8 cellular contexts compared by ENCODE assay signal in genomic region chr16:53159781-53160436, GRCh38.
A peak's percentile ranks its signal among the peaks of the same experiment; 100 is the strongest.
DNase-seq lines count a peak whose midpoint lies in the region; ATAC-seq, FAIRE-seq and TF ChIP-seq lines count a peak whose summit lies in the region.

No MANE protein-coding gene starts in this region.

- no peaks in the 10 kb centered on the region for H4K20me1 ChIP-seq in Karpas-422 (ENCODE audit: insufficient read depth, low read depth, low read length)

- H3K4me3 ChIP-seq in Karpas-422 (ENCODE audit: low read length) (no peak overlapping the region), psoas muscle (no peak overlapping the region)

- no peaks in the 10 kb centered on the region for H3K9me2 ChIP-seq in Karpas-422 (replicated peaks; ENCODE audit: insufficient read depth, low read length)

- H3K27me3 Mint-ChIP-seq in T-cell = no peaks in the 10 kb centered on the region

- peak; percentile 71 for TF ChIP-seq CTCF in psoas muscle (IDR thresholded peaks at IDR 0.05)

- CTCF ChIA-PET in T-cell (lab: Charles Lee) = interaction anchor here (0.5 to 1.0 kb wide), 6 partner anchors 15 to 105 kb away, joined by 3 to 7 read pairs (median 3); partner anchors contain the start of gene CHD9 (in 1 of the 2)

- H3K4me2 ChIP-seq in Karpas-422 (ENCODE audit: low read depth, low read length, poor library complexity, severe bottlenecking) = no peak overlapping the region

- peak; percentile 6 for FAIRE-seq in frontal cortex (lab: Jason Lieb, UNC)

- H2AFZ ChIP-seq in Karpas-422 (ENCODE audit: low read length) = no peak overlapping the region

- H3K9me3 ChIP-seq in Karpas-422 (ENCODE audit: low read length) (no peaks in the 10 kb centered on the region), psoas muscle (no peaks in the 10 kb centered on the region)

- H3K27ac Mint-ChIP-seq in T-cell = no peak overlapping the region

- H3K4me1 ChIP-seq in Karpas-422 (ENCODE audit: low read length) (no peaks in the 10 kb centered on the region), psoas muscle (no peaks in the 10 kb centered on the region)

- POLR2A ChIA-PET in T-cell (lab: Charles Lee) = no interaction called here

- H3K79me2 ChIP-seq in Karpas-422 (ENCODE audit: low read length) = peaks cover 90% of the 10 kb centered on the region

- DNase-seq in CMK (ENCODE audit: low read depth) (peak; percentile 36), Karpas-422 (peak; percentile 84), T-cell (peak in 6 of 34 experiments; percentile 4 to 35 (median 7)), frontal cortex (ENCODE audit: low spot score in 2 of 2) (peak; percentile 10 to 20), psoas muscle (no peak)
- no peak for DNase-seq in activated CD4-positive, alpha-beta T cell treated with anti-CD3 and anti-CD28 coated beads for 1 hour

- H3K36me3 ChIP-seq in Karpas-422 (ENCODE audit: insufficient read depth, low read length) (peaks cover 21% of the 10 kb centered on the region), psoas muscle (ENCODE audit: insufficient read depth in 1 of 2, low read depth in 1 of 2) (peaks cover 0 to 54% of the 10 kb centered on the region in 2 donors)

- peaks cover 0 to 10% (median 3%) of the 10 kb centered on the region in 3 donors for H3K4me1 Mint-ChIP-seq in T-cell

- H3K4me3 Mint-ChIP-seq in T-cell = no peak overlapping the region

- WGBS in psoas muscle, 3 donors = 64 to 75% (median 66%) methylated on average over 6 of the region's 6 CpGs

- H3K27me3 ChIP-seq in Karpas-422 (ENCODE audit: low read length) (no peaks in the 10 kb centered on the region), psoas muscle (ENCODE audit: insufficient read depth in 3 of 3, low read length in 2 of 3) (no peaks in the 10 kb centered on the region)

- peak; percentile 80 for ATAC-seq in GM18867 (IDR thresholded peaks at IDR 0.05; ENCODE audit: unreplicated experiment)
- ATAC-seq in T-cell (replicated peaks in 1 of 4) = peak; percentile 54 to 78 (median 72)
- peak; percentile 51 to 86 (median 68) for ATAC-seq in psoas muscle
- no peak for ATAC-seq in GM19467 (IDR thresholded peaks at IDR 0.05; ENCODE audit: unreplicated experiment)

- peaks cover 16% of the 10 kb centered on the region for H3K36me3 Mint-ChIP-seq in T-cell

- H3K9ac ChIP-seq in Karpas-422 (ENCODE audit: low read length) = no peak overlapping the region

- H3K27ac ChIP-seq in Karpas-422 (ENCODE audit: low read length) = no peak overlapping the region
- no peak overlapping the region for H3K27ac ChIP-seq in psoas muscle

- no peaks in the 10 kb centered on the region for H3K9me3 Mint-ChIP-seq in T-cell

- intact Hi-C loops in psoas muscle (cut with DNase I) = loop anchor here (2.0 to 5.0 kb wide), 3 partner anchors 47 to 105 kb away; partner anchors contain the start of gene CHD9 (in 1 of the 2)

Comparison
In these comparisons a context has a peak if more than half of its experiments do, and no peak if none do; other contexts are left out.
1. DNase-seq: peak in CMK (single experiment), Karpas-422 (single experiment) and frontal cortex (2 of 2); none in psoas muscle (0 of 2) and activated CD4-positive, alpha-beta T cell treated with anti-CD3 and anti-CD28 coated beads for 1 hour (single experiment).